ENCODE assay signal across 26 cellular contexts in the genomic region with DNA sequence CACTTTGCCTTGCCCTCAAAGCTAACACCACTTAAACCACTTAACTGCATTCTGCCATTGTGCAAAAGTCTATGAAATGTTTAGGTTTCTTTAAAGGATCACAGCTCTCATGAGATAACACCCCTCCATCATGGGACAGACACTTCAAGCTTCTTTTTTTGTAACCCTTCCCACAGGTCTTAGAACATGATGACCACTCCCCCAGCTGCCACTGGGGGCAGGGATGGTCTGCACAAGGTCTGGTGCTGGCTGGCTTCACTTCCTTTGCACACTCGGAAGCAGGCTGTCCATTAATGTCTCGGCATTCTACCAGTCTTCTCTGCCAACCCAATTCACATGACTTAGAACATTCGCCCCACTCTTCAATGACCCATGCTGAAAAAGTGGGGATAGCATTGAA. TPM values are rescaled to one million over a fixed set of nuclear protein-coding genes. Genes with fewer than 3 reads are reported as not detected.
DNase-seq lines count a peak whose midpoint lies in the region; ATAC-seq and TF ChIP-seq lines count a peak whose summit lies in the region.
"Had no signal": no experiment of that assay in that cellular context is flagged by ENCODE, and none has a peak within 500 bp of the region (broad histone marks: within the 10 kb centered on the region; RNA-seq: fewer than 3 reads in every experiment).

No MANE protein-coding gene starts in this region.

- peak overlapping the region; percentile 41 for H3K27ac Mint-ChIP-seq in WTC11
- H3K27ac Mint-ChIP-seq: activated CD4-positive, alpha-beta T cell treated with anti-CD3 and anti-CD28 coated beads, Interleukin-2, amount 10 ng/mL, durations not matched to agents 7 days and 5 days; activated naive CD8-positive, alpha-beta T cell treated with anti-CD3 and anti-CD28 coated beads for 36 hours; activated T-helper 17 cell treated with anti-CD3 and anti-CD28 coated beads, Interleukin-2, amount 50 U/mL, for 72 hours; CD8-positive, alpha-beta memory T cell; effector memory CD8-positive, alpha-beta T cell; stimulated activated naive CD8-positive, alpha-beta T cell treated with anti-CD3 and anti-CD28 coated beads, Interleukin-15, Interleukin-2, amounts not matched to agents 100 ng/mL and 50 ng/mL, for 24 hours had no signal

- DNase-seq in WTC11 (ENCODE audit: low spot score) (no peak), fibroblast of the aortic adventitia (ENCODE audit: low read depth) (peak; percentile 11), globus pallidus (ENCODE audit: low spot score) (no peak), NCI-H1417 treated with DMSO at 0.1 percent for 48 hours (lab: John Stamatoyannopoulos, UW) (no peak), left colon (no peak)
- DNase-seq: activated CD4-positive, alpha-beta T cell treated with anti-CD3 and anti-CD28 coated beads, Interleukin-2, amount 10 ng/mL, durations not matched to agents 7 days and 5 days; activated naive CD8-positive, alpha-beta T cell treated with anti-CD3 and anti-CD28 coated beads for 36 hours; AML-193; CD8-positive, alpha-beta memory T cell; DMS53; effector memory CD8-positive, alpha-beta T cell; heart right ventricle; NCI-H1417; NCI-H446; PC-3; SHP77 treated with DMSO at 0.1 percent for 48 hours; stimulated activated CD4-positive, alpha-beta T cell treated with anti-CD3 and anti-CD28 coated beads, Interleukin-4, amount 100 ng/mL, for 24 hours; transverse colon had no signal

- H3K4me1 Mint-ChIP-seq in WTC11, result peaks cover 13% of the 10 kb centered on the region
- H3K4me1 Mint-ChIP-seq: activated T-helper 17 cell treated with anti-CD3 and anti-CD28 coated beads, Interleukin-2, amount 50 U/mL, for 72 hours had no signal

- H3K4me1 ChIP-seq in HEK293 (ENCODE audit: control insufficient read depth, insufficient read depth, low read length) (peaks cover 15% of the 10 kb centered on the region; the same call in 1 of the 2 replicates), skeletal muscle satellite cell (ENCODE audit: control insufficient read depth, insufficient read depth, low read length) (peaks cover 65% of the 10 kb centered on the region)

- peaks cover 57% of the 10 kb centered on the region for H3K36me3 Mint-ChIP-seq in WTC11
- H3K36me3 Mint-ChIP-seq: activated naive CD8-positive, alpha-beta T cell treated with anti-CD3 and anti-CD28 coated beads for 36 hours; CD8-positive, alpha-beta memory T cell had no signal

- TF ChIP-seq CTCF in HEK293 (tag by site-specific recombination; IDR thresholded peaks at IDR 0.05), result no peak
- no peak for TF ChIP-seq CTCF in WTC11 (IDR thresholded peaks at IDR 0.05)
- TF ChIP-seq CTCF in fibroblast of the aortic adventitia (IDR thresholded peaks at IDR 0.05; ENCODE audit: insufficient read depth, low read length), result no peak

- intact Hi-C loops in left colon (cut with DNase I, micrococcal nuclease), result no loop called here

- no peaks in the 10 kb centered on the region for H3K27me3 Mint-ChIP-seq in WTC11 (ENCODE audit: low read depth)

- H3K9me3 ChIP-seq in HEK293 (ENCODE audit: control insufficient read depth, insufficient read depth, low read depth, low read length) (no peaks in the 10 kb centered on the region), skeletal muscle satellite cell (replicated peaks; ENCODE audit: low read length) (no peaks in the 10 kb centered on the region)
- H3K9me3 ChIP-seq: heart right ventricle, left lung, transverse colon had no signal

- H3K4me3 ChIP-seq in HEK293 (ENCODE audit: low read depth, low read length) (no peak overlapping the region), fibroblast of the aortic adventitia (ENCODE audit: low read depth, low read length) (peak overlapping the region; percentile 36), skeletal muscle satellite cell (ENCODE audit: low read length) (peak overlapping the region; percentile 32)
- H3K4me3 ChIP-seq: heart right ventricle, left lung, transverse colon had no signal

- CTCF ChIA-PET in HEK293 (lab: Yijun Ruan, JAX) (interaction anchor here (1.2 to 2.8 kb wide), 2 partner anchors 9 to 22 kb away, joined by 3 to 11 read pairs; no protein-coding TSS in a partner anchor), WTC11 (lab: Charles Lee) (interaction anchor here (1.4 kb wide), 1 partner anchor 22 kb away, joined by 3 read pairs; no protein-coding TSS in a partner anchor)

- POLR2A ChIA-PET in HEK293 (lab: Yijun Ruan, JAX), result interaction anchor here (0.6 kb wide), 1 partner anchor 24 kb away, joined by 5 read pairs; no protein-coding TSS in a partner anchor
- POLR2A ChIA-PET in WTC11 (lab: Charles Lee), result interaction anchor here (1.5 kb wide), 1 partner anchor 8 kb away, joined by 4 read pairs; a partner anchor contains a TSS

- H3K9ac ChIP-seq in skeletal muscle satellite cell (ENCODE audit: low read depth, low read length), result no peak overlapping the region

- H3K36me3 ChIP-seq in HEK293 (ENCODE audit: control insufficient read depth in 2 of 2, insufficient read depth in 1 of 2, low read length in 2 of 2) (peaks cover 61 to 63% of the 10 kb centered on the region in 2 experiments), skeletal muscle satellite cell (ENCODE audit: insufficient read depth, low read length) (peaks cover 68% of the 10 kb centered on the region)

- no peak overlapping the region for H3K4me3 Mint-ChIP-seq in WTC11
- H3K4me3 Mint-ChIP-seq: activated CD4-positive, alpha-beta T cell treated with anti-CD3 and anti-CD28 coated beads, Interleukin-2, amount 10 ng/mL, durations not matched to agents 7 days and 5 days; activated naive CD8-positive, alpha-beta T cell treated with anti-CD3 and anti-CD28 coated beads for 36 hours; activated T-helper 17 cell treated with anti-CD3 and anti-CD28 coated beads, Interleukin-2, amount 50 U/mL, for 72 hours; CD8-positive, alpha-beta memory T cell; effector memory CD8-positive, alpha-beta T cell; stimulated activated naive CD8-positive, alpha-beta T cell treated with anti-CD3 and anti-CD28 coated beads, Interleukin-15, Interleukin-2, amounts not matched to agents 100 ng/mL and 50 ng/mL, for 24 hours had no signal

- H3K27ac ChIP-seq in HEK293 (ENCODE audit: extremely low read depth, low read depth, low read length), result no peak overlapping the region
- H3K27ac ChIP-seq: HL-60, left lung, transverse colon had no signal

- peak; percentile 10; the same call in 1 of the 2 replicates for ATAC-seq in WTC11
- no peak for ATAC-seq in HG03025 (IDR thresholded peaks at IDR 0.05; ENCODE audit: low FRiP score, unreplicated experiment)
- ATAC-seq in left colon, result no peak
- ATAC-seq: activated T-helper 17 cell treated with anti-CD3 and anti-CD28 coated beads, Interleukin-2, amount 50 U/mL, for 72 hours; effector memory CD8-positive, alpha-beta T cell; heart right ventricle; HepG2; left lung; PC-3 had no signal

- H3K4me2 ChIP-seq in skeletal muscle satellite cell (ENCODE audit: low read length), result peak overlapping the region; percentile 64

- no peaks in the 10 kb centered on the region for H3K9me3 Mint-ChIP-seq in WTC11
- H3K9me3 Mint-ChIP-seq: activated CD4-positive, alpha-beta T cell treated with anti-CD3 and anti-CD28 coated beads, Interleukin-2, amount 10 ng/mL, durations not matched to agents 7 days and 5 days; activated T-helper 17 cell treated with anti-CD3 and anti-CD28 coated beads, Interleukin-2, amount 50 U/mL, for 72 hours; stimulated activated naive CD8-positive, alpha-beta T cell treated with anti-CD3 and anti-CD28 coated beads, Interleukin-15, Interleukin-2, amounts not matched to agents 100 ng/mL and 50 ng/mL, for 24 hours had no signal

- no peaks in the 10 kb centered on the region for H3K27me3 ChIP-seq in skeletal muscle satellite cell (ENCODE audit: control insufficient read depth, insufficient read depth, low read length)
- H3K27me3 ChIP-seq: heart right ventricle had no signal

TF ChIP-seq in HEK293, 187 proteins besides CTCF, POLR2A, EP300 and RAD21 (continues in another document):
- 0 out of 2 replicates have a peak, but pooled peaks have one; percentile 26 for TF ChIP-seq ZNF76 (tag by site-specific recombination; IDR thresholded peaks at IDR 0.05; ENCODE audit: borderline replicate concordance, low read depth)
- TF ChIP-seq, protein P1, sequence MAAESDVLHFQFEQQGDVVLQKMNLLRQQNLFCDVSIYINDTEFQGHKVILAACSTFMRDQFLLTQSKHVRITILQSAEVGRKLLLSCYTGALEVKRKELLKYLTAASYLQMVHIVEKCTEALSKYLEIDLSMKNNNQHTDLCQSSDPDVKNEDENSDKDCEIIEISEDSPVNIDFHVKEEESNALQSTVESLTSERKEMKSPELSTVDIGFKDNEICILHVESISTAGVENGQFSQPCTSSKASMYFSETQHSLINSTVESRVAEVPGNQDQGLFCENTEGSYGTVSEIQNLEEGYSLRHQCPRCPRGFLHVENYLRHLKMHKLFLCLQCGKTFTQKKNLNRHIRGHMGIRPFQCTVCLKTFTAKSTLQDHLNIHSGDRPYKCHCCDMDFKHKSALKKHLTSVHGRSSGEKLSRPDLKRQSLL (tag by site-specific recombination; IDR thresholded peaks at IDR 0.05), result no peak
- TF ChIP-seq ZBTB17 (tag by site-specific recombination; IDR thresholded peaks at IDR 0.05), result 0 out of 2 replicates have a peak, but pooled peaks have one; percentile 10

TF ChIP-seq in WTC11, 78 proteins besides CTCF, POLR2A, EP300 and RAD21 (continues in another document):
- no peak for TF ChIP-seq ELF4 (CRISPR knock-in tag; IDR thresholded peaks at IDR 0.05; ENCODE audit: low read depth)
- TF ChIP-seq, protein P2, sequence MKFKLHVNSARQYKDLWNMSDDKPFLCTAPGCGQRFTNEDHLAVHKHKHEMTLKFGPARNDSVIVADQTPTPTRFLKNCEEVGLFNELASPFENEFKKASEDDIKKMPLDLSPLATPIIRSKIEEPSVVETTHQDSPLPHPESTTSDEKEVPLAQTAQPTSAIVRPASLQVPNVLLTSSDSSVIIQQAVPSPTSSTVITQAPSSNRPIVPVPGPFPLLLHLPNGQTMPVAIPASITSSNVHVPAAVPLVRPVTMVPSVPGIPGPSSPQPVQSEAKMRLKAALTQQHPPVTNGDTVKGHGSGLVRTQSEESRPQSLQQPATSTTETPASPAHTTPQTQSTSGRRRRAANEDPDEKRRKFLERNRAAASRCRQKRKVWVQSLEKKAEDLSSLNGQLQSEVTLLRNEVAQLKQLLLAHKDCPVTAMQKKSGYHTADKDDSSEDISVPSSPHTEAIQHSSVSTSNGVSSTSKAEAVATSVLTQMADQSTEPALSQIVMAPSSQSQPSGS (CRISPR knock-in tag; IDR thresholded peaks at IDR 0.05; ENCODE audit: borderline replicate concordance, low read depth), result no peak
- TF ChIP-seq, protein P3, sequence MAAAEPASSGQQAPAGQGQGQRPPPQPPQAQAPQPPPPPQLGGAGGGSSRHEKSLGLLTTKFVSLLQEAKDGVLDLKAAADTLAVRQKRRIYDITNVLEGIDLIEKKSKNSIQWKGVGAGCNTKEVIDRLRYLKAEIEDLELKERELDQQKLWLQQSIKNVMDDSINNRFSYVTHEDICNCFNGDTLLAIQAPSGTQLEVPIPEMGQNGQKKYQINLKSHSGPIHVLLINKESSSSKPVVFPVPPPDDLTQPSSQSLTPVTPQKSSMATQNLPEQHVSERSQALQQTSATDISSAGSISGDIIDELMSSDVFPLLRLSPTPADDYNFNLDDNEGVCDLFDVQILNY (CRISPR knock-in tag; IDR thresholded peaks at IDR 0.05), result no peak
- no peak for TF ChIP-seq NFATC4 (CRISPR knock-in tag; IDR thresholded peaks at IDR 0.05)

RNA-seq across cellular contexts. Expression of a gene that starts 7.7 kb away (rescaled TPM):
- total RNA-seq in WTC11 (2021) (16.9 to 35.6 TPM (median 20.4 TPM) in 3 replicates), fibroblast of the aortic adventitia (ENCODE audit: low replicate concordance) (284 and 390 TPM in 2 replicates), left colon (10 to 100 TPM; 12.6 to 20.6 TPM)
- total RNA-seq in skeletal muscle satellite cell (2012; rRNA removed), result 208 and 270 TPM in 2 replicates
- total RNA-seq: CD8-positive, alpha-beta memory T cell had no signal
